8 cellular contexts compared by ENCODE assay signal in genomic region chr7:44881610-44882009, GRCh38. TPM values are rescaled to one million over a fixed set of nuclear protein-coding genes. Genes with fewer than 3 reads are reported as not detected.
A peak's percentile ranks its signal among the peaks of the same experiment; 100 is the strongest.
DNase-seq lines count a peak whose midpoint lies in the region; ATAC-seq and TF ChIP-seq lines count a peak whose summit lies in the region.

No MANE protein-coding gene starts in this region.

- CTCF ChIA-PET in RWPE1 (lab: Yijun Ruan, JAX), result interaction anchor here (0.6 to 1.4 kb wide), 3 partner anchors 14 to 255 kb away, joined by 3 to 4 read pairs (median 4); no protein-coding TSS in a partner anchor

- H2AFZ ChIP-seq in fibroblast of lung (ENCODE audit: low read length), result no peak overlapping the region

- H3K9me3 ChIP-seq in fibroblast of lung (ENCODE audit: control insufficient read depth, insufficient read depth, low read depth, low read length), result no peaks in the 10 kb centered on the region

- H3K27me3 ChIP-seq in fibroblast of lung (ENCODE audit: control insufficient read depth, insufficient read depth, low read length), result no peaks in the 10 kb centered on the region

- ATAC-seq in stimulated activated memory B cell treated with anti-CD40 and anti-IgM and Interleukin-4, amounts not matched to agents 10 μg/mL and 1 μg/mL and 100 μg/mL, for 72 hours, result no peak
- no peak for ATAC-seq in HG03196 (IDR thresholded peaks at IDR 0.05; ENCODE audit: unreplicated experiment)

- H3K79me2 ChIP-seq in fibroblast of lung (ENCODE audit: control insufficient read depth, insufficient read depth, low read length), result peaks cover 68% of the 10 kb centered on the region

- H3K9ac ChIP-seq in fibroblast of lung (ENCODE audit: insufficient read depth, low read length), result peak overlapping the region; percentile 4

- H3K4me1 ChIP-seq in fibroblast of lung (ENCODE audit: control insufficient read depth, extremely low read depth, insufficient read depth, low read length), result peaks cover 5% of the 10 kb centered on the region

- TF ChIP-seq CTCF in RWPE1 (conservative IDR thresholded peaks at IDR 0.05; ENCODE audit: low read depth) (no peak), fibroblast of lung (conservative IDR thresholded peaks at IDR 0.05 in 1 of 2, IDR thresholded peaks at IDR 0.05 in 1 of 2; ENCODE audit: low read depth in 1 of 2, low read length in 2 of 2) (no peak)

- no peaks in the 10 kb centered on the region for H3K9me3 Mint-ChIP-seq in activated CD4-positive, alpha-beta T cell treated with anti-CD3 and anti-CD28 coated beads, Interleukin-2, amount 10 ng/mL, durations not matched to agents 24 days and 14 days
- no peaks in the 10 kb centered on the region for H3K9me3 Mint-ChIP-seq in stimulated activated memory B cell treated with anti-CD40 and anti-IgM and Interleukin-4, amounts not matched to agents 10 μg/mL and 1 μg/mL and 100 μg/mL, for 72 hours

- no peaks in the 10 kb centered on the region for H4K20me1 ChIP-seq in fibroblast of lung (ENCODE audit: control insufficient read depth, extremely low read depth, insufficient read depth, low read length)

- H3K27ac ChIP-seq in RWPE1 (no peak overlapping the region), fibroblast of lung (ENCODE audit: insufficient read depth, low read length) (peak overlapping the region; percentile 31)

- H3K4me3 ChIP-seq in fibroblast of lung (replicated peaks in 1 of 4; ENCODE audit: control extremely low read depth in 1 of 4, insufficient read depth in 1 of 4, low read depth in 3 of 4, low read length in 4 of 4), result peak overlapping the region; percentile 49 to 82 (median 64)

- POLR2A ChIA-PET in RWPE1 (lab: Yijun Ruan, JAX; ENCODE audit: low non-redundant PET), result no interaction called here

- H3K4me3 Mint-ChIP-seq in activated CD4-positive, alpha-beta T cell treated with anti-CD3 and anti-CD28 coated beads, Interleukin-2, amount 10 ng/mL, durations not matched to agents 24 days and 14 days, result peak overlapping the region; percentile 72
- peak overlapping the region; percentile 23 for H3K4me3 Mint-ChIP-seq in stimulated activated memory B cell treated with anti-CD40 and anti-IgM and Interleukin-4, amounts not matched to agents 10 μg/mL and 1 μg/mL and 100 μg/mL, for 72 hours

- peak overlapping the region; percentile 15 for H3K27ac Mint-ChIP-seq in activated CD4-positive, alpha-beta T cell treated with anti-CD3 and anti-CD28 coated beads, Interleukin-2, amount 10 ng/mL, durations not matched to agents 24 days and 14 days
- H3K27ac Mint-ChIP-seq in stimulated activated memory B cell treated with anti-CD40 and anti-IgM and Interleukin-4, amounts not matched to agents 10 μg/mL and 1 μg/mL and 100 μg/mL, for 72 hours, result peak overlapping the region; percentile 12

- H3K27me3 Mint-ChIP-seq in activated CD4-positive, alpha-beta T cell treated with anti-CD3 and anti-CD28 coated beads, Interleukin-2, amount 10 ng/mL, durations not matched to agents 24 days and 14 days, result no peaks in the 10 kb centered on the region
- no peaks in the 10 kb centered on the region for H3K27me3 Mint-ChIP-seq in stimulated activated memory B cell treated with anti-CD40 and anti-IgM and Interleukin-4, amounts not matched to agents 10 μg/mL and 1 μg/mL and 100 μg/mL, for 72 hours

- no peak for DNase-seq in activated CD4-positive, alpha-beta T cell treated with anti-CD3 and anti-CD28 coated beads, Interleukin-2, amount 10 ng/mL, durations not matched to agents 24 days and 14 days
- no peak for DNase-seq in activated CD4-positive, alpha-beta T cell treated with anti-CD3 and anti-CD28 coated beads for 4 hours
- DNase-seq in RWPE1 (ENCODE audit: low spot score) (peak; percentile 35), fibroblast of lung (ENCODE audit: low read depth in 2 of 2) (peak; percentile 88 to 91), NCI-H524 (lab: John Stamatoyannopoulos, UW) (no peak)
- no peak for DNase-seq in activated CD8-positive, alpha-beta memory T cell treated with anti-CD3 and anti-CD28 coated beads, Interleukin-2, amount 50 U/mL, for 48 hours

- peak overlapping the region; percentile 99 for H3K4me2 ChIP-seq in fibroblast of lung (ENCODE audit: extremely low read depth, insufficient read depth, low read length)

- intact Hi-C loops in activated CD4-positive, alpha-beta T cell treated with anti-CD3 and anti-CD28 coated beads, Interleukin-2, amount 10 ng/mL, durations not matched to agents 24 days and 14 days (cut with micrococcal nuclease), result loop anchor here (2.0 to 5.0 kb wide), 2 partner anchors 15 to 146 kb away; no protein-coding TSS in a partner anchor

- peaks cover 61% of the 10 kb centered on the region for H3K36me3 Mint-ChIP-seq in activated CD4-positive, alpha-beta T cell treated with anti-CD3 and anti-CD28 coated beads, Interleukin-2, amount 10 ng/mL, durations not matched to agents 24 days and 14 days (ENCODE audit: low read depth)
- H3K36me3 Mint-ChIP-seq in stimulated activated memory B cell treated with anti-CD40 and anti-IgM and Interleukin-4, amounts not matched to agents 10 μg/mL and 1 μg/mL and 100 μg/mL, for 72 hours, result peaks cover 34% of the 10 kb centered on the region

- no peaks in the 10 kb centered on the region for H3K36me3 ChIP-seq in fibroblast of lung (ENCODE audit: control insufficient read depth, insufficient read depth, low read length)

- peaks cover 44% of the 10 kb centered on the region for H3K4me1 Mint-ChIP-seq in activated CD4-positive, alpha-beta T cell treated with anti-CD3 and anti-CD28 coated beads, Interleukin-2, amount 10 ng/mL, durations not matched to agents 24 days and 14 days
- peaks cover 40% of the 10 kb centered on the region for H3K4me1 Mint-ChIP-seq in stimulated activated memory B cell treated with anti-CD40 and anti-IgM and Interleukin-4, amounts not matched to agents 10 μg/mL and 1 μg/mL and 100 μg/mL, for 72 hours

RNA-seq across cellular contexts. Expression of gene PURB, which starts 3.7 kb away (rescaled TPM):
- 41.4 and 41.5 TPM in 2 replicates for total RNA-seq in activated CD4-positive, alpha-beta T cell treated with anti-CD3 and anti-CD28 coated beads, Interleukin-2, amount 10 ng/mL, durations not matched to agents 24 days and 14 days
- total RNA-seq in fibroblast of lung, result 15.2 TPM in 2 replicates
- polyA plus RNA-seq in fibroblast of lung, result 11.0 and 11.1 TPM in 2 replicates
- polyA plus RNA-seq in fibroblast of lung (2012), result 15.0 and 16.8 TPM in 2 replicates
- polyA minus RNA-seq in fibroblast of lung (ENCODE audit: low replicate concordance), result 4.1 and 4.7 TPM in 2 replicates

RNA-seq across cellular contexts. Expression of gene H2AZ2, which starts 33.7 kb away (rescaled TPM):
- total RNA-seq in activated CD4-positive, alpha-beta T cell treated with anti-CD3 and anti-CD28 coated beads, Interleukin-2, amount 10 ng/mL, durations not matched to agents 24 days and 14 days, result 188 and 192 TPM in 2 replicates
- total RNA-seq in fibroblast of lung, result 121 and 230 TPM in 2 replicates
- 170 and 232 TPM in 2 replicates for polyA plus RNA-seq in fibroblast of lung
- polyA plus RNA-seq in fibroblast of lung (2012), result 155 and 226 TPM in 2 replicates
- polyA minus RNA-seq in fibroblast of lung (ENCODE audit: low replicate concordance), result 62.1 and 78.1 TPM in 2 replicates

Comparison
In these comparisons a context has a peak if more than half of its experiments do, and no peak if none do; other contexts are left out.
1. DNase-seq: peak in RWPE1 (single experiment) and fibroblast of lung (2 of 2); none in activated CD4-positive, alpha-beta T cell treated with anti-CD3 and anti-CD28 coated beads, Interleukin-2, amount 10 ng/mL, durations not matched to agents 24 days and 14 days (single experiment), activated CD4-positive, alpha-beta T cell treated with anti-CD3 and anti-CD28 coated beads for 4 hours (0 of 2), NCI-H524 (0 of 2) and activated CD8-positive, alpha-beta memory T cell treated with anti-CD3 and anti-CD28 coated beads, Interleukin-2, amount 50 U/mL, for 48 hours (single experiment).